In the genomic region with DNA sequence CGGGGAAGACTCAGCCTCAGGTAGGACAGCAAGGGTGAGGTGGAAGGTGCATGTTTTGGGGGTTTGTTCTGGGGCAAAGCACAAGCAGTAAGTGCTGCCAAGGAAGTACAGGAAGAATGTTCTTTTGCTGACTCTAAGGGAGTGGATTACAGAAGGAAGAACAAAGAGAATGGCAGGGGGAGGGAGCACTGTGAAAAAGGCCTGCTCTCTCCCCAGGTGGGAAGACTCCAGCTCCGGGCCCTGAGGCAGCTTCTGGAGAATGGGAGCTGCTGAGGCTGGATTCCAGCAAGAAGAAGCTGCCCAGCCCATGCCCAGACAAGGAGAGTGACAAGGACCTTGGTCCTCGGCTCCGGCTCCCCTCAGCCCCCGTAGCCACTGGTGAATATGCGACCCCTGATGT, we compare ENCODE assay signal across 23 cellular contexts. TPM values are rescaled to one million over a fixed set of nuclear protein-coding genes. Genes with fewer than 3 reads are reported as not detected.
A peak's percentile ranks its signal among the peaks of the same experiment; 100 is the strongest.
DNase-seq lines count a peak whose midpoint lies in the region; ATAC-seq and TF ChIP-seq lines count a peak whose summit lies in the region.
"Had no signal": no experiment of that assay in that cellular context is flagged by ENCODE, and none has a peak within 500 bp of the region (broad histone marks: within the 10 kb centered on the region; RNA-seq: fewer than 3 reads in every experiment).

No MANE protein-coding gene starts in this region.

- H3K4me1 ChIP-seq in mesenchymal stem cell (ENCODE audit: control insufficient read depth, insufficient read depth, low read depth, low read length) = peaks cover 6% of the 10 kb centered on the region
- H3K4me1 ChIP-seq: BE2C, upper lobe of right lung had no signal

- WGBS in mesenchymal stem cell = 85% methylated on average over 6 of the region's 6 CpGs

- peaks cover 19% of the 10 kb centered on the region for H3K4me1 Mint-ChIP-seq in activated naive CD4-positive, alpha-beta T cell treated with anti-CD3 and anti-CD28 coated beads, Interleukin-2, amount 50 U/mL, for 24 hours
- peaks cover 4% of the 10 kb centered on the region for H3K4me1 Mint-ChIP-seq in activated naive CD4-positive, alpha-beta T cell treated with anti-CD3 and anti-CD28 coated beads, Interleukin-2, amount 10 ng/mL, durations not matched to agents 7 days and 5 days
- no peaks in the 10 kb centered on the region for H3K4me1 Mint-ChIP-seq in WTC11
- H3K4me1 Mint-ChIP-seq in dendritic cell treated with granulocyte-macrophage colony-stimulating factor and Interleukin-4, amounts not matched to agents 40 ng/mL and 50 ng/mL, for 4 days (ENCODE audit: low read depth) = peaks cover 22% of the 10 kb centered on the region
- H3K4me1 Mint-ChIP-seq: neural crest cell had no signal

- no peak overlapping the region for H3K27ac ChIP-seq in mesenchymal stem cell (ENCODE audit: low read length, poor library complexity, severe bottlenecking)
- H3K27ac ChIP-seq: dorsolateral prefrontal cortex, HL-60, spleen, suprapubic skin, upper lobe of right lung had no signal

- peaks cover 24 to 26% of the 10 kb centered on the region in 2 experiments for H3K36me3 ChIP-seq in mesenchymal stem cell (ENCODE audit: control insufficient read depth in 1 of 2, insufficient read depth in 2 of 2, low read depth in 1 of 2, low read length in 2 of 2)
- H3K36me3 ChIP-seq: upper lobe of right lung had no signal

- no peak overlapping the region for H3K4me2 ChIP-seq in mesenchymal stem cell (ENCODE audit: low read length, poor library complexity, severe bottlenecking)
- H3K4me2 ChIP-seq: GM23338 had no signal

- H3K4me3 Mint-ChIP-seq in activated naive CD4-positive, alpha-beta T cell treated with anti-CD3 and anti-CD28 coated beads, Interleukin-2, amount 50 U/mL, for 24 hours = no peak overlapping the region
- H3K4me3 Mint-ChIP-seq in activated naive CD4-positive, alpha-beta T cell treated with anti-CD3 and anti-CD28 coated beads, Interleukin-2, amount 10 ng/mL, durations not matched to agents 7 days and 5 days = no peak overlapping the region
- no peak overlapping the region for H3K4me3 Mint-ChIP-seq in WTC11
- H3K4me3 Mint-ChIP-seq in dendritic cell treated with granulocyte-macrophage colony-stimulating factor and Interleukin-4, amounts not matched to agents 40 ng/mL and 50 ng/mL, for 4 days = no peak overlapping the region
- H3K4me3 Mint-ChIP-seq: activated T-cell treated with anti-CD3 and anti-CD28 coated beads, Interleukin-2, amount 50 U/mL, for 24 hours; GM23338 had no signal

- intact Hi-C loops in dendritic cell treated with granulocyte-macrophage colony-stimulating factor and Interleukin-4, amounts not matched to agents 40 ng/mL and 50 ng/mL, for 4 days (cut with micrococcal nuclease) = no loop called here

- peaks cover 3% of the 10 kb centered on the region for H3K36me3 Mint-ChIP-seq in activated naive CD4-positive, alpha-beta T cell treated with anti-CD3 and anti-CD28 coated beads, Interleukin-2, amount 50 U/mL, for 24 hours
- H3K36me3 Mint-ChIP-seq in activated naive CD4-positive, alpha-beta T cell treated with anti-CD3 and anti-CD28 coated beads, Interleukin-2, amount 10 ng/mL, durations not matched to agents 7 days and 5 days = peaks cover 56% of the 10 kb centered on the region
- peaks cover 60% of the 10 kb centered on the region for H3K36me3 Mint-ChIP-seq in WTC11
- H3K36me3 Mint-ChIP-seq in dendritic cell treated with granulocyte-macrophage colony-stimulating factor and Interleukin-4, amounts not matched to agents 40 ng/mL and 50 ng/mL, for 4 days (ENCODE audit: low read depth) = peaks cover 68% of the 10 kb centered on the region

- no peaks in the 10 kb centered on the region for H3K9me3 Mint-ChIP-seq in activated naive CD4-positive, alpha-beta T cell treated with anti-CD3 and anti-CD28 coated beads, Interleukin-2, amount 50 U/mL, for 24 hours
- no peaks in the 10 kb centered on the region for H3K9me3 Mint-ChIP-seq in activated naive CD4-positive, alpha-beta T cell treated with anti-CD3 and anti-CD28 coated beads, Interleukin-2, amount 10 ng/mL, durations not matched to agents 7 days and 5 days
- no peaks in the 10 kb centered on the region for H3K9me3 Mint-ChIP-seq in WTC11
- H3K9me3 Mint-ChIP-seq in dendritic cell treated with granulocyte-macrophage colony-stimulating factor and Interleukin-4, amounts not matched to agents 40 ng/mL and 50 ng/mL, for 4 days = no peaks in the 10 kb centered on the region
- H3K9me3 Mint-ChIP-seq: activated naive CD4-positive, alpha-beta T cell treated with anti-CD3 and anti-CD28 coated beads, Interleukin-2, amount 50 U/mL, for 72 hours; activated T-cell treated with anti-CD3 and anti-CD28 coated beads, Interleukin-2, amount 50 U/mL, for 24 hours; GM23338; neural crest cell had no signal

- no peak overlapping the region for H4K91ac ChIP-seq in mesenchymal stem cell (ENCODE audit: low read length)

- H3K27me3 Mint-ChIP-seq in activated naive CD4-positive, alpha-beta T cell treated with anti-CD3 and anti-CD28 coated beads, Interleukin-2, amount 50 U/mL, for 24 hours = no peaks in the 10 kb centered on the region
- H3K27me3 Mint-ChIP-seq in activated naive CD4-positive, alpha-beta T cell treated with anti-CD3 and anti-CD28 coated beads, Interleukin-2, amount 10 ng/mL, durations not matched to agents 7 days and 5 days = no peaks in the 10 kb centered on the region
- H3K27me3 Mint-ChIP-seq in WTC11 (ENCODE audit: low read depth) = no peaks in the 10 kb centered on the region
- H3K27me3 Mint-ChIP-seq in dendritic cell treated with granulocyte-macrophage colony-stimulating factor and Interleukin-4, amounts not matched to agents 40 ng/mL and 50 ng/mL, for 4 days = no peaks in the 10 kb centered on the region
- H3K27me3 Mint-ChIP-seq: activated T-cell treated with anti-CD3 and anti-CD28 coated beads, Interleukin-2, amount 50 U/mL, for 24 hours had no signal

- no peak overlapping the region for H3K4me3 ChIP-seq in mesenchymal stem cell (ENCODE audit: insufficient read depth in 1 of 2, low read depth in 1 of 2, low read length in 2 of 2)
- H3K4me3 ChIP-seq: dorsolateral prefrontal cortex, GM23338, spleen, suprapubic skin, upper lobe of right lung had no signal

- peaks cover 3% of the 10 kb centered on the region for H3K79me1 ChIP-seq in mesenchymal stem cell (replicated peaks; ENCODE audit: low read length, poor library complexity, severe bottlenecking)

- ATAC-seq in WTC11 = no peak
- ATAC-seq in GM21717 (IDR thresholded peaks at IDR 0.05; ENCODE audit: unreplicated experiment) = no peak

- H2BK120ac ChIP-seq in mesenchymal stem cell (ENCODE audit: low read depth, low read length) = no peak overlapping the region

- H2AFZ ChIP-seq in mesenchymal stem cell (ENCODE audit: low read depth, low read length) = no peak overlapping the region
- H2AFZ ChIP-seq: GM23338 had no signal

- DNase-seq in activated naive CD4-positive, alpha-beta T cell treated with anti-CD3 and anti-CD28 coated beads, Interleukin-2, amount 10 ng/mL, durations not matched to agents 7 days and 5 days = no peak
- DNase-seq in WTC11 (ENCODE audit: low spot score) = no peak
- DNase-seq in mesenchymal stem cell = no peak
- no peak for DNase-seq in NCI-H146 (lab: John Stamatoyannopoulos, UW)
- DNase-seq in RPMI8226 = no peak
- DNase-seq: NCI-H1048; NK-92 treated with Interleukin-12 subunit alpha and Interleukin-12 subunit beta, amount 100 ng/mL, for 24 hours; SIG-M5 had no signal

- H3K27ac Mint-ChIP-seq in activated naive CD4-positive, alpha-beta T cell treated with anti-CD3 and anti-CD28 coated beads, Interleukin-2, amount 50 U/mL, for 24 hours = peak overlapping the region; percentile 15
- H3K27ac Mint-ChIP-seq in activated naive CD4-positive, alpha-beta T cell treated with anti-CD3 and anti-CD28 coated beads, Interleukin-2, amount 10 ng/mL, durations not matched to agents 7 days and 5 days = no peak overlapping the region
- H3K27ac Mint-ChIP-seq in WTC11 = peak overlapping the region; percentile 25; the same call in 1 of the 2 replicates
- H3K27ac Mint-ChIP-seq in dendritic cell treated with granulocyte-macrophage colony-stimulating factor and Interleukin-4, amounts not matched to agents 40 ng/mL and 50 ng/mL, for 4 days = peak overlapping the region; percentile 67

- H3K14ac ChIP-seq in mesenchymal stem cell (ENCODE audit: low read length in 2 of 2) = no peak overlapping the region

- no peak overlapping the region for H2AK5ac ChIP-seq in mesenchymal stem cell (ENCODE audit: low read length, severe bottlenecking)

- H4K8ac ChIP-seq in mesenchymal stem cell (ENCODE audit: low read length) = no peak overlapping the region

- no peaks in the 10 kb centered on the region for H3K9me3 ChIP-seq in mesenchymal stem cell (ENCODE audit: control insufficient read depth, low read length)
- H3K9me3 ChIP-seq: BE2C, spleen, suprapubic skin, upper lobe of right lung had no signal

- CTCF ChIA-PET in activated naive CD4-positive, alpha-beta T cell treated with anti-CD3 and anti-CD28 coated beads, Interleukin-2, amount 10 ng/mL, durations not matched to agents 7 days and 5 days (lab: Charles Lee) = interaction anchor here (0.6 to 11.7 kb wide), 13 partner anchors 9 to 223 kb away, joined by 3 to 166 read pairs (median 4); partner anchors contain the start of genes CSAD, ESPL1, ITGB7 and ZNF740
- CTCF ChIA-PET in WTC11 (lab: Charles Lee) = interaction anchor here (0.7 to 15.2 kb wide), 4 partner anchors 11 to 113 kb away, joined by 3 to 161 read pairs (median 4); partner anchors contain the start of gene MYG1

- TF ChIP-seq CTCF in WTC11 (IDR thresholded peaks at IDR 0.05) = no peak

- no peak overlapping the region for H3K18ac ChIP-seq in mesenchymal stem cell (ENCODE audit: low read depth in 1 of 2, low read length in 2 of 2)

- no peak overlapping the region for H2BK5ac ChIP-seq in mesenchymal stem cell (ENCODE audit: low read depth, low read length, poor library complexity, severe bottlenecking)

- no peak overlapping the region for H3K4ac ChIP-seq in mesenchymal stem cell (ENCODE audit: low read depth in 1 of 2, low read length in 2 of 2)

- H3K23ac ChIP-seq in mesenchymal stem cell (ENCODE audit: low read length in 2 of 2) = no peak overlapping the region

- H3K9ac ChIP-seq in mesenchymal stem cell (ENCODE audit: low read length) = peak overlapping the region; percentile 1

- H2BK15ac ChIP-seq in mesenchymal stem cell (ENCODE audit: low read depth, poor library complexity, severe bottlenecking) = no peak overlapping the region

- no peaks in the 10 kb centered on the region for H3K27me3 ChIP-seq in mesenchymal stem cell (ENCODE audit: control insufficient read depth in 1 of 2, insufficient read depth in 1 of 2, low read length in 2 of 2)
- H3K27me3 ChIP-seq: BE2C, dorsolateral prefrontal cortex, spleen, suprapubic skin, upper lobe of right lung had no signal

- H2BK12ac ChIP-seq in mesenchymal stem cell (ENCODE audit: low read length in 2 of 2) = no peak overlapping the region

- POLR2A ChIA-PET in WTC11 (lab: Charles Lee) = no interaction called here

RNA-seq across cellular contexts. Expression of gene PFDN5, which starts 7.0 kb away (rescaled TPM):
- 263 to 286 TPM (median 270 TPM) in 3 replicates for total RNA-seq in WTC11 (2021)
- 447 TPM for polyA plus RNA-seq in mesenchymal stem cell (2013, experiment 1 of 2)
- polyA plus RNA-seq in mesenchymal stem cell (2013, experiment 2 of 2) = 458 TPM

RNA-seq across cellular contexts. Expression of gene MYG1, which starts 11.2 kb away (rescaled TPM):
- total RNA-seq in WTC11 (2021) = 84.7 to 93.1 TPM (median 92.8 TPM) in 3 replicates
- polyA plus RNA-seq in mesenchymal stem cell (2013, experiment 1 of 2) = 78.3 TPM
- polyA plus RNA-seq in mesenchymal stem cell (2013, experiment 2 of 2) = 77.9 TPM

RNA-seq across cellular contexts. Expression of gene ESPL1, which starts 20.2 kb away (rescaled TPM):
- total RNA-seq in WTC11 (2021) = 41.5 to 61.4 TPM (median 48.5 TPM) in 3 replicates
- 1.2 TPM for polyA plus RNA-seq in mesenchymal stem cell (2013, experiment 1 of 2)
- polyA plus RNA-seq in mesenchymal stem cell (2013, experiment 2 of 2) = 1.2 TPM

RNA-seq across cellular contexts. Expression of gene AAAS, which starts 33.1 kb away (rescaled TPM):
- 95.8 to 104 TPM (median 98.9 TPM) in 3 replicates for total RNA-seq in WTC11 (2021)
- polyA plus RNA-seq in mesenchymal stem cell (2013, experiment 1 of 2) = 33.4 TPM
- polyA plus RNA-seq in mesenchymal stem cell (2013, experiment 2 of 2) = 32.3 TPM

RNA-seq across cellular contexts. Expression of gene SP7, which starts 47.8 kb away (rescaled TPM):
- total RNA-seq in WTC11 (2021) = 0.09 TPM in 1 of 3 replicates, not detected in the others
- polyA plus RNA-seq in mesenchymal stem cell (2013, experiment 1 of 2) = 0.01 TPM
- not detected for polyA plus RNA-seq in mesenchymal stem cell (2013, experiment 2 of 2)
- total RNA-seq: activated CD8-positive, alpha-beta memory T cell treated with anti-CD3 and anti-CD28 coated beads for 36 hours; activated naive CD4-positive, alpha-beta T cell treated with anti-CD3 and anti-CD28 coated beads, Interleukin-2, amount 50 U/mL, for 72 hours; right cardiac atrium; spleen; suprapubic skin; upper lobe of right lung had no signal
- polyA plus RNA-seq: GM23338, right cardiac atrium, spleen had no signal
